ENCODE assay signal across 15 cellular contexts in the genomic region with DNA sequence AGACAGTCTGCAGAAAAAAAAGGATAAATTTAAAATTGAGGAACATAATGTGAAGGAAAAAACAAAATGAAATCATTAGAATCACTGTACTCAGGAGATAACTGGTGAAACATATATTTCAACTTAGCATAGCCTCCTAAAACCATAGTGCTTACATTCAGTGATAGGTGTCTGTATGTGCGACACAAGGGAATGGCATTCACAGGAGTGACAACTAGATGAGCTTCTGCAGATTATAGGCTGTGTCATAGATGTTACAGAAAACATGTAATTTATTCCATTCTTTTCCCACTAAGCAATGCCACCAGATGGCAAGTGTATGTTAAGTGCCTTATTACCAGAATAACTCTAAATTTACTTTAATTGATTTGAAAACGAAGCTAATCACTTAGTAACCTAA.
DNase-seq lines count a peak whose midpoint lies in the region; ATAC-seq and TF ChIP-seq lines count a peak whose summit lies in the region.
"Had no signal": no experiment of that assay in that cellular context is flagged by ENCODE, and none has a peak within 500 bp of the region (broad histone marks: within the 10 kb centered on the region; RNA-seq: fewer than 3 reads in every experiment).

No MANE protein-coding gene starts in this region.

- no peak for TF ChIP-seq POLR2A in HCT116 (IDR thresholded peaks at IDR 0.05; ENCODE audit: borderline replicate concordance, extremely low read depth, insufficient read depth, insufficient read length)

- H3K9ac ChIP-seq in HCT116 (ENCODE audit: low read length): no peak overlapping the region
- H3K9ac ChIP-seq: KMS-11 had no signal

- ATAC-seq in HCT116: no peak
- ATAC-seq in left lobe of liver: no peak
- ATAC-seq in GM21381 (IDR thresholded peaks at IDR 0.05; ENCODE audit: unreplicated experiment): no peak
- ATAC-seq: T-helper 17 cell had no signal

- H4K20me1 ChIP-seq in HCT116 (ENCODE audit: insufficient read depth): no peaks in the 10 kb centered on the region

- H3K4me2 ChIP-seq in HCT116 (ENCODE audit: low read length): no peak overlapping the region
- H3K4me2 ChIP-seq: KMS-11 had no signal

- CTCF ChIA-PET in HCT116 (lab: Charles Lee): no interaction called here

- intact Hi-C loops in HCT116 (cut with micrococcal nuclease): no loop called here

- no peaks in the 10 kb centered on the region for H3K36me3 ChIP-seq in HCT116 (ENCODE audit: control insufficient read depth in 1 of 2, insufficient read depth in 2 of 2, low read length in 2 of 2)

- TF ChIP-seq CTCF in HCT116 (IDR thresholded peaks at IDR 0.05 in 2 of 3, conservative IDR thresholded peaks at IDR 0.05 in 1 of 3; ENCODE audit: borderline replicate concordance in 1 of 3, insufficient read depth in 1 of 3, low read depth in 2 of 3, low read length in 2 of 3): no peak

- H3K79me2 ChIP-seq in HCT116 (ENCODE audit: insufficient read depth, low read length): no peaks in the 10 kb centered on the region

- no peak for TF ChIP-seq RAD21 in HCT116 (IDR thresholded peaks at IDR 0.05; ENCODE audit: low read depth)

- RAD21 ChIA-PET in HCT116 (lab: Charles Lee; ENCODE audit: low non-redundant PET in 1 of 2, low total read pairs in 2 of 2, uncharacterized antibody in 2 of 2, unreplicated experiment in 2 of 2): no interaction called here

- peak overlapping the region; percentile 63 for H2AFZ ChIP-seq in HCT116 (ENCODE audit: low read depth, low read length, poor library complexity, severe bottlenecking)

- no TSS peak for BruUV-seq in HCT116 (replicated peaks; lab: Mats Ljungman, UMichigan)

- no peak overlapping the region for H3K4me3 ChIP-seq in HCT116 (replicated peaks in 1 of 2; ENCODE audit: low read depth in 1 of 2, low read length in 2 of 2)

- POLR2A ChIA-PET in HCT116 (lab: Charles Lee): no interaction called here

- no peaks in the 10 kb centered on the region for H3K9me2 ChIP-seq in HCT116 (ENCODE audit: insufficient read depth)

- DNase-seq in COR-L47 (lab: John Stamatoyannopoulos, UW): peak; percentile 44
- no peak for DNase-seq in HCT116 (ENCODE audit: low read depth, low spot score)
- DNase-seq in NCI-H146 treated with DMSO at 0.1 percent for 48 hours (lab: John Stamatoyannopoulos, UW; ENCODE audit: unreplicated experiment): peak; percentile 37
- DNase-seq in NCI-H748 treated with DMSO at 0.1 percent for 48 hours (lab: John Stamatoyannopoulos, UW): peak; percentile 91
- no peak for DNase-seq in DMS79 treated with DMSO at 0.1 percent for 48 hours (lab: John Stamatoyannopoulos, UW)
- DNase-seq in left lobe of liver (ENCODE audit: low spot score): no peak
- DNase-seq: C1 segment of cervical spinal cord, NCI-H1048, NCI-H2029 treated with DMSO at 0.1 percent for 48 hours, NCI-H226, NCI-H526 treated with DMSO at 0.1 percent for 48 hours, SHP77, T-helper 17 cell had no signal

- no peaks in the 10 kb centered on the region for H3K9me3 ChIP-seq in HCT116 (ENCODE audit: control insufficient read depth in 1 of 2, insufficient read depth in 1 of 2, low read depth in 1 of 2, low read length in 2 of 2)

- H3K27me3 ChIP-seq in HCT116 (ENCODE audit: insufficient read depth, low read length): no peaks in the 10 kb centered on the region

- H3K27ac ChIP-seq in HCT116 (ENCODE audit: low read depth, low read length): no peak overlapping the region
- H3K27ac ChIP-seq: KMS-11 had no signal

- H3K4me1 ChIP-seq in HCT116 (ENCODE audit: control insufficient read depth in 1 of 2, insufficient read depth in 2 of 2, low read length in 2 of 2): no peaks in the 10 kb centered on the region

TF ChIP-seq in HCT116, 20 proteins besides CTCF, POLR2A, EP300 and RAD21:
- TF ChIP-seq EZH2 (IDR thresholded peaks at IDR 0.05): no peak
- TF ChIP-seq, protein P1, sequence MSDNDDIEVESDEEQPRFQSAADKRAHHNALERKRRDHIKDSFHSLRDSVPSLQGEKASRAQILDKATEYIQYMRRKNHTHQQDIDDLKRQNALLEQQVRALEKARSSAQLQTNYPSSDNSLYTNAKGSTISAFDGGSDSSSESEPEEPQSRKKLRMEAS (IDR thresholded peaks at IDR 0.05): no peak

Comparison
In these comparisons a context has a peak if more than half of its experiments do, and no peak if none do; other contexts are left out.
1. DNase-seq: peak in COR-L47 (single experiment), NCI-H146 treated with DMSO at 0.1 percent for 48 hours (single experiment) and NCI-H748 treated with DMSO at 0.1 percent for 48 hours (single experiment); none in HCT116 (single experiment), DMS79 treated with DMSO at 0.1 percent for 48 hours (single experiment) and left lobe of liver (single experiment).